Comparison of ENCODE assay signal across 11 cellular contexts in genomic region chr2:26612522-26613240, GRCh38. TPM values are rescaled to one million over a fixed set of nuclear protein-coding genes. Genes with fewer than 3 reads are reported as not detected.
DNase-seq lines count a peak whose midpoint lies in the region; ATAC-seq, FAIRE-seq and TF ChIP-seq lines count a peak whose summit lies in the region.
"Had no signal": no experiment of that assay in that cellular context is flagged by ENCODE, and none has a peak within 500 bp of the region (broad histone marks: within the 10 kb centered on the region; RNA-seq: fewer than 3 reads in every experiment).

No MANE protein-coding gene starts in this region.

- H3K36me3 ChIP-seq in GM23338 (ENCODE audit: insufficient read depth) (no peaks in the 10 kb centered on the region), PC-9 (ENCODE audit: low read depth) (no peaks in the 10 kb centered on the region), right atrium auricular region (no peaks in the 10 kb centered on the region)

- no peaks in the 10 kb centered on the region for H4K20me1 ChIP-seq in GM23338 (replicated peaks; ENCODE audit: insufficient read depth)
- H4K20me1 ChIP-seq in PC-9 (ENCODE audit: insufficient read depth), result no peaks in the 10 kb centered on the region

- peaks cover 20% of the 10 kb centered on the region for H3K27me3 Mint-ChIP-seq in GM23338 (ENCODE audit: insufficient read depth, low read depth, poor library complexity)

- no peak overlapping the region for H3K27ac Mint-ChIP-seq in GM23338

- H3K4me1 ChIP-seq in GM23338 (ENCODE audit: insufficient read depth) (peaks cover 6% of the 10 kb centered on the region; the same call in 1 of the 2 replicates), PC-9 (replicated peaks; ENCODE audit: insufficient read depth) (peaks cover 21% of the 10 kb centered on the region), right atrium auricular region (peaks cover 0 to 32% of the 10 kb centered on the region in 2 donors)

- H3K27ac ChIP-seq in GM23338 (ENCODE audit: low read depth) (no peak overlapping the region), PC-9 (no peak overlapping the region), right atrium auricular region (no peak overlapping the region)
- H3K27ac ChIP-seq: skin epidermis had no signal

- no peak for FAIRE-seq in GM12891 (lab: Jason Lieb, UNC)
- no peak for FAIRE-seq in urothelium cell line (lab: Jason Lieb, UNC)
- FAIRE-seq: GM18507 had no signal

- intact Hi-C loops in PC-9 (cut with micrococcal nuclease; ENCODE audit: unreplicated experiment) (no loop called here), sciatic nerve (cut with DNase I) (no loop called here)

- DNase-seq in GM23338 (ENCODE audit: low spot score) (no peak), PC-9 (peak; percentile 30 to 43), right atrium auricular region (ENCODE audit: low spot score) (peak; percentile 61), sciatic nerve (ENCODE audit: low spot score) (peak; percentile 72), GM12891 (ENCODE audit: insufficient read length, low spot score) (no peak), germinal center (ENCODE audit: low spot score) (no peak), urothelium cell line (ENCODE audit: low spot score) (no peak)

- H3K9me3 Mint-ChIP-seq in GM23338, result no peaks in the 10 kb centered on the region
- H3K9me3 Mint-ChIP-seq: central memory CD8-positive, alpha-beta T cell had no signal

- H3K9me2 ChIP-seq in GM23338 (ENCODE audit: insufficient read depth) (no peaks in the 10 kb centered on the region), PC-9 (ENCODE audit: insufficient read depth) (no peaks in the 10 kb centered on the region)

- POLR2A ChIA-PET in PC-9 (lab: Charles Lee; ENCODE audit: unreplicated experiment), result interaction anchor here (0.6 kb wide), 1 partner anchor 10 kb away, joined by 4 read pairs; no protein-coding TSS in a partner anchor

- ATAC-seq in GM23338 (no peak; the same call in 2 of the 3 replicates), sciatic nerve (peak; percentile 54)

- H3K4me1 Mint-ChIP-seq in GM23338, result peaks cover 46% of the 10 kb centered on the region

- H3K4me2 ChIP-seq in GM23338 (0 out of 2 replicates have a peak overlapping the region, but pooled peaks have one; percentile 48), PC-9 (no peak overlapping the region)

- BruUV-seq in PC-9 (replicated peaks; lab: Mats Ljungman, UMichigan), result no TSS peak

- no peaks in the 10 kb centered on the region for H3K36me3 Mint-ChIP-seq in GM23338 (ENCODE audit: low read depth)

- H3K27me3 ChIP-seq in GM23338 (ENCODE audit: insufficient read depth), result no peaks in the 10 kb centered on the region
- no peaks in the 10 kb centered on the region for H3K27me3 ChIP-seq in PC-9 (ENCODE audit: insufficient read depth, low read depth)
- no peaks in the 10 kb centered on the region for H3K27me3 ChIP-seq in right atrium auricular region

- TF ChIP-seq CTCF in GM23338 (conservative IDR thresholded peaks at IDR 0.05; ENCODE audit: low read depth in 2 of 2), result no peak
- no peak for TF ChIP-seq CTCF in PC-9 (conservative IDR thresholded peaks at IDR 0.05)
- TF ChIP-seq CTCF in right atrium auricular region (IDR thresholded peaks at IDR 0.05), result no peak

- no peak overlapping the region for H2AFZ ChIP-seq in GM23338
- H2AFZ ChIP-seq in PC-9, result no peak overlapping the region

- H3K79me2 ChIP-seq in GM23338 (replicated peaks; ENCODE audit: insufficient read depth), result no peaks in the 10 kb centered on the region
- H3K79me2 ChIP-seq in PC-9 (ENCODE audit: low read depth), result no peaks in the 10 kb centered on the region

- TF ChIP-seq POLR2A in GM12891 (IDR thresholded peaks at IDR 0.05; ENCODE audit: low read depth, low read length), result no peak

- no peaks in the 10 kb centered on the region for H3F3A ChIP-seq in GM23338 (replicated peaks; ENCODE audit: low read depth)
- no peaks in the 10 kb centered on the region; the same call in 1 of the 2 replicates for H3F3A ChIP-seq in PC-9 (ENCODE audit: insufficient read depth, low read depth)

- H3K9me3 ChIP-seq in PC-9 (ENCODE audit: insufficient read depth, low read depth) (no peaks in the 10 kb centered on the region), right atrium auricular region (no peaks in the 10 kb centered on the region)

- CTCF ChIA-PET in PC-9 (lab: Charles Lee), result no interaction called here

- no peak overlapping the region for H3K4me3 ChIP-seq in GM23338
- no peak overlapping the region for H3K4me3 ChIP-seq in PC-9
- H3K4me3 ChIP-seq in right atrium auricular region, result no peak overlapping the region
- H3K4me3 ChIP-seq: skin epidermis had no signal

- H3K4me3 Mint-ChIP-seq in GM23338, result no peak overlapping the region
- H3K4me3 Mint-ChIP-seq: central memory CD8-positive, alpha-beta T cell had no signal

TF ChIP-seq in GM23338, 12 proteins besides CTCF, POLR2A, EP300 and RAD21:
- TF ChIP-seq POLR2AphosphoS5 (IDR thresholded peaks at IDR 0.05; ENCODE audit: low read depth), result no peak
- no peak for TF ChIP-seq STAT1 (IDR thresholded peaks at IDR 0.05; ENCODE audit: unreplicated experiment)
- TF ChIP-seq JUNB (IDR thresholded peaks at IDR 0.05; ENCODE audit: unreplicated experiment), result no peak
- no peak for TF ChIP-seq EZH2phosphoT487 (IDR thresholded peaks at IDR 0.05; ENCODE audit: unreplicated experiment)
- TF ChIP-seq REST (IDR thresholded peaks at IDR 0.05; ENCODE audit: unreplicated experiment), result no peak
- TF ChIP-seq ZNF331 (CRISPR knock-in tag; IDR thresholded peaks at IDR 0.05; ENCODE audit: low read depth), result no peak
- TF ChIP-seq ZNF114 (CRISPR knock-in tag; IDR thresholded peaks at IDR 0.05), result no peak

TF ChIP-seq in GM12891, 5 proteins besides CTCF, POLR2A, EP300 and RAD21:
- no peak for TF ChIP-seq PAX5 (IDR thresholded peaks at IDR 0.05; ENCODE audit: insufficient read depth, low read length, severe bottlenecking)
- no peak for TF ChIP-seq TAF1 (IDR thresholded peaks at IDR 0.05; ENCODE audit: low read depth, low read length)
- no peak for TF ChIP-seq SPI1 (IDR thresholded peaks at IDR 0.05; ENCODE audit: low read depth, low read length)

RNA-seq across cellular contexts. Expression of gene CIB4, which starts 28.5 kb away (rescaled TPM):
- total RNA-seq in GM23338 (2014; rRNA removed; shearing (Covaris generic)), result not detected in 2 replicates
- polyA plus RNA-seq in GM23338 (2016; fragmentation: Nextera tagmentation; extraction: Ambion mirVana), result not detected in 2 replicates
- total RNA-seq in PC-9 (2021) (not detected in 2 replicates), right atrium auricular region (not detected), sciatic nerve (not detected)
- not detected for polyA plus RNA-seq in GM12891 (2012; ENCODE audit: low read depth, missing spikeins)
- total RNA-seq: lung microvascular endothelial cell had no signal

Comparison
In these comparisons a context has a peak if more than half of its experiments do, and no peak if none do; other contexts are left out.
1. DNase-seq: peak in PC-9 (2 of 2), right atrium auricular region (single experiment) and sciatic nerve (single experiment); none in GM23338 (single experiment), GM12891 (single experiment), germinal center (single experiment) and urothelium cell line (single experiment).